In genomic region chr11:36751996-36752395, GRCh38 we compare ENCODE assay signal across 28 cellular contexts.
"Had no signal": no experiment of that assay in that cellular context is flagged by ENCODE, and none has a peak within 500 bp of the region (broad histone marks: within the 10 kb centered on the region; RNA-seq: fewer than 3 reads in every experiment).

No MANE protein-coding gene starts in this region.

- DNase-seq: naive thymus-derived CD4-positive, alpha-beta T cell; occipital lobe; ovary; posterior cingulate gyrus; psoas muscle; right cardiac atrium; right lobe of liver; sigmoid colon; stimulated activated CD4-positive, alpha-beta T cell treated with anti-CD3 and anti-CD28 coated beads, Interleukin-15, amount 100 ng/mL, for 24 hours; stimulated activated CD4-positive, alpha-beta T cell treated with anti-CD3 and anti-CD28 coated beads, Interleukin-2, amount 100 ng/mL, for 24 hours; stimulated activated CD4-positive, alpha-beta T cell treated with anti-CD3 and anti-CD28 coated beads, Interleukin-2, amount 100 ng/mL, for 48 hours; stimulated activated CD4-positive, alpha-beta T cell treated with anti-CD3 and anti-CD28 coated beads, Interleukin-4, amount 100 ng/mL, for 24 hours; stimulated activated naive B cell treated with anti-CD40 and anti-IgM and Interleukin-4, amounts not matched to agents 10 μg/mL and 1 μg/mL and 100 μg/mL, for 72 hours; stimulated activated naive CD4-positive, alpha-beta T cell treated with Interleukin-2 at 50 U/mL for 16 hours; stomach; thyroid gland; upper lobe of right lung; uterus had no signal

- H2AFZ ChIP-seq: neural progenitor cell, parathyroid adenoma had no signal

- ATAC-seq: naive thymus-derived CD4-positive, alpha-beta T cell; natural killer cell treated with Interleukin-12 subunit alpha and Interleukin-12 subunit beta and Interleukin-15 and Interleukin-18, amount 100 ng/mL, for 72 hours; psoas muscle; right cardiac atrium; right lobe of liver; stimulated activated effector memory CD8-positive, alpha-beta T cell treated with anti-CD3 and anti-CD28 coated beads, Interleukin-12 subunit alpha, Interleukin-12 subunit beta, amount 100 ng/mL, for 72 hours; stimulated activated naive B cell treated with anti-CD40 and anti-IgM and Interleukin-4, amounts not matched to agents 10 μg/mL and 1 μg/mL and 100 μg/mL, for 72 hours; upper lobe of right lung had no signal

- H3K4me3 ChIP-seq: neural progenitor cell, ovary, psoas muscle, right lobe of liver, sigmoid colon, stomach, thoracic aorta, thyroid gland, tibial nerve, upper lobe of right lung, uterus had no signal

- H3K4me2 ChIP-seq: neural progenitor cell had no signal

- FAIRE-seq: small intestine had no signal

- H3K9ac ChIP-seq: neural progenitor cell, parathyroid adenoma had no signal

- H3K27ac ChIP-seq: neural progenitor cell, ovary, parathyroid adenoma, psoas muscle, right lobe of liver, sigmoid colon, stomach, thoracic aorta, thyroid gland, tibial nerve, upper lobe of right lung, uterus had no signal

- H3K79me2 ChIP-seq: parathyroid adenoma had no signal

- H3K36me3 ChIP-seq: neural progenitor cell, ovary, right lobe of liver, sigmoid colon, stomach, thoracic aorta, thyroid gland, tibial nerve, upper lobe of right lung, uterus had no signal

- H3K4me3 Mint-ChIP-seq: naive thymus-derived CD4-positive, alpha-beta T cell; natural killer cell treated with Interleukin-12 subunit alpha and Interleukin-12 subunit beta and Interleukin-15 and Interleukin-18, amount 100 ng/mL, for 72 hours; neural progenitor cell; stimulated activated effector memory CD8-positive, alpha-beta T cell treated with anti-CD3 and anti-CD28 coated beads, Interleukin-12 subunit alpha, Interleukin-12 subunit beta, amount 100 ng/mL, for 72 hours; stimulated activated naive B cell treated with anti-CD40 and anti-IgM and Interleukin-4, amounts not matched to agents 10 μg/mL and 1 μg/mL and 100 μg/mL, for 72 hours; stimulated activated naive CD8-positive, alpha-beta T cell treated with anti-CD3 and anti-CD28 coated beads, Interleukin-15, Interleukin-2, amounts not matched to agents 100 ng/mL and 50 ng/mL, for 24 hours; type B pancreatic cell had no signal

- H3K36me3 Mint-ChIP-seq: naive thymus-derived CD4-positive, alpha-beta T cell; natural killer cell treated with Interleukin-12 subunit alpha and Interleukin-12 subunit beta and Interleukin-15 and Interleukin-18, amount 100 ng/mL, for 72 hours; neural progenitor cell; stimulated activated effector memory CD8-positive, alpha-beta T cell treated with anti-CD3 and anti-CD28 coated beads, Interleukin-12 subunit alpha, Interleukin-12 subunit beta, amount 100 ng/mL, for 72 hours; stimulated activated naive B cell treated with anti-CD40 and anti-IgM and Interleukin-4, amounts not matched to agents 10 μg/mL and 1 μg/mL and 100 μg/mL, for 72 hours; type B pancreatic cell had no signal

- H3K27me3 ChIP-seq: neural progenitor cell, ovary, right lobe of liver, sigmoid colon, stomach, thyroid gland, tibial nerve, uterus had no signal

- H3K9me3 ChIP-seq: ovary, psoas muscle, right lobe of liver, sigmoid colon, stomach, thoracic aorta, thyroid gland, tibial nerve, upper lobe of right lung, uterus had no signal

- H3K9me3 Mint-ChIP-seq: natural killer cell treated with Interleukin-12 subunit alpha and Interleukin-12 subunit beta and Interleukin-15 and Interleukin-18, amount 100 ng/mL, for 72 hours; neural progenitor cell; stimulated activated effector memory CD8-positive, alpha-beta T cell treated with anti-CD3 and anti-CD28 coated beads, Interleukin-12 subunit alpha, Interleukin-12 subunit beta, amount 100 ng/mL, for 72 hours; stimulated activated naive B cell treated with anti-CD40 and anti-IgM and Interleukin-4, amounts not matched to agents 10 μg/mL and 1 μg/mL and 100 μg/mL, for 72 hours; stimulated activated naive CD8-positive, alpha-beta T cell treated with anti-CD3 and anti-CD28 coated beads, Interleukin-15, Interleukin-2, amounts not matched to agents 100 ng/mL and 50 ng/mL, for 24 hours; type B pancreatic cell had no signal

- H3K27ac Mint-ChIP-seq: naive thymus-derived CD4-positive, alpha-beta T cell; natural killer cell treated with Interleukin-12 subunit alpha and Interleukin-12 subunit beta and Interleukin-15 and Interleukin-18, amount 100 ng/mL, for 72 hours; neural progenitor cell; progenitor cell of endocrine pancreas; stimulated activated effector memory CD8-positive, alpha-beta T cell treated with anti-CD3 and anti-CD28 coated beads, Interleukin-12 subunit alpha, Interleukin-12 subunit beta, amount 100 ng/mL, for 72 hours; stimulated activated naive B cell treated with anti-CD40 and anti-IgM and Interleukin-4, amounts not matched to agents 10 μg/mL and 1 μg/mL and 100 μg/mL, for 72 hours; stimulated activated naive CD8-positive, alpha-beta T cell treated with anti-CD3 and anti-CD28 coated beads, Interleukin-15, Interleukin-2, amounts not matched to agents 100 ng/mL and 50 ng/mL, for 24 hours; type B pancreatic cell had no signal

- H3K4me1 ChIP-seq: neural progenitor cell, parathyroid adenoma, psoas muscle, right lobe of liver, stomach, thyroid gland, tibial nerve, upper lobe of right lung, uterus had no signal
